Comparison of ENCODE assay signal across 11 cellular contexts in genomic region chr6:144710207-144710606, GRCh38.
A peak's percentile ranks its signal among the peaks of the same experiment; 100 is the strongest.
DNase-seq lines count a peak whose midpoint lies in the region; ATAC-seq, FAIRE-seq and TF ChIP-seq lines count a peak whose summit lies in the region.
"Had no signal": no experiment of that assay in that cellular context is flagged by ENCODE, and none has a peak within 500 bp of the region (broad histone marks: within the 10 kb centered on the region; RNA-seq: fewer than 3 reads in every experiment).

No MANE protein-coding gene starts in this region.

- TF ChIP-seq POLR2A in H1 (IDR thresholded peaks at IDR 0.05; ENCODE audit: control extremely low read depth in 1 of 2, low read depth in 2 of 2, low read length in 2 of 2) (no peak), GM12892 (IDR thresholded peaks at IDR 0.05; ENCODE audit: low read depth, low read length) (no peak)

- H3K4me1 Mint-ChIP-seq in natural killer cell = peaks cover 33 to 36% of the 10 kb centered on the region in 2 donors

- H3K9me3 ChIP-seq in Panc1 (ENCODE audit: control insufficient read depth, insufficient read depth, low read depth, low read length) = no peaks in the 10 kb centered on the region
- H3K9me3 ChIP-seq in H1 (ENCODE audit: insufficient read depth in 2 of 2, low read depth in 1 of 2, low read length in 1 of 2) = no peaks in the 10 kb centered on the region; a peak in 1 of 4 replicates
- H3K9me3 ChIP-seq: Caco-2 had no signal

- no peak overlapping the region for H3K4ac ChIP-seq in H1 (replicated peaks; ENCODE audit: insufficient read length, low read depth, low read length)

- no peaks in the 10 kb centered on the region for H4K20me1 ChIP-seq in H1 (replicated peaks in 1 of 2; ENCODE audit: control insufficient read depth in 1 of 2, insufficient read depth in 2 of 2, low read length in 2 of 2)

- peak overlapping the region; percentile 9 to 77 for H3K27ac Mint-ChIP-seq in natural killer cell
- H3K27ac Mint-ChIP-seq: dendritic cell treated with granulocyte-macrophage colony-stimulating factor and Interleukin-4, amounts not matched to agents 40 ng/mL and 50 ng/mL, for 4 days had no signal

- POLR2A ChIA-PET in Panc1 (lab: Charles Lee) = no interaction called here
- POLR2A ChIA-PET in H1 (lab: Charles Lee; ENCODE audit: partially characterized antibody) = no interaction called here

- H2AK5ac ChIP-seq in H1 (ENCODE audit: low read depth, low read length) = no peak overlapping the region

- ATAC-seq in Panc1 (peak; percentile 83; the same call in 1 of the 2 replicates), natural killer cell (no peak), GM18511 (IDR thresholded peaks at IDR 0.05; ENCODE audit: unreplicated experiment) (no peak)

- H3K4me3 ChIP-seq in Panc1 (ENCODE audit: low read depth in 2 of 2, low read length in 2 of 2) (no peak overlapping the region), H1 (ENCODE audit: extremely low read depth in 1 of 4, insufficient read depth in 2 of 4, low read depth in 3 of 4, low read length in 4 of 4) (no peak overlapping the region)

- no peak overlapping the region for H3K4me3 Mint-ChIP-seq in natural killer cell
- H3K4me3 Mint-ChIP-seq: dendritic cell treated with granulocyte-macrophage colony-stimulating factor and Interleukin-4, amounts not matched to agents 40 ng/mL and 50 ng/mL, for 4 days had no signal

- H3K27me3 ChIP-seq in Panc1 (ENCODE audit: control insufficient read depth, insufficient read depth, low read length) (no peaks in the 10 kb centered on the region), H1 (replicated peaks in 1 of 4; ENCODE audit: control insufficient read depth in 3 of 4, extremely low read depth in 1 of 4, insufficient read depth in 3 of 4, low read length in 3 of 4) (no peaks in the 10 kb centered on the region)

- 88% methylated on average over 3 of the region's 3 CpGs; no CpG with 5 or more reads in 1 of the 2 experiments for WGBS in H1 (ENCODE audit: extremely low coverage in 1 of 2, insufficient coverage in 1 of 2, insufficient read length in 1 of 2, insufficient replicate concordance in 2 of 2, low coverage in 1 of 2, low lambda C conversion rate in 2 of 2, missing lambda C conversion rate in 1 of 2), 2 experiments

- no peak overlapping the region for H2BK120ac ChIP-seq in H1 (replicated peaks; ENCODE audit: low read depth, low read length)

- H3K4me1 ChIP-seq in Panc1 (ENCODE audit: control insufficient read depth, insufficient read depth, low read length) (no peaks in the 10 kb centered on the region; the same call in 1 of the 2 replicates), H1 (replicated peaks in 1 of 4; ENCODE audit: control insufficient read depth in 3 of 4, insufficient read depth in 4 of 4, low read length in 3 of 4) (peaks cover 0 to 4% (median 2%) of the 10 kb centered on the region in 4 experiments; a peak in 2 of 7 replicates)
- H3K4me1 ChIP-seq: Caco-2 had no signal

- no peak overlapping the region for H3K27ac ChIP-seq in Panc1 (ENCODE audit: low read length)
- H3K27ac ChIP-seq in H1 (ENCODE audit: low read depth, low read length) = no peak overlapping the region

- FAIRE-seq in H1 (lab: Jason Lieb, UNC) = peak; percentile 55
- FAIRE-seq in GM12892 (lab: Jason Lieb, UNC) = no peak

- H3K79me2 ChIP-seq in H1 (ENCODE audit: control insufficient read depth in 1 of 2, insufficient read depth in 2 of 2, low read length in 2 of 2) = no peaks in the 10 kb centered on the region

- H3K18ac ChIP-seq in H1 (ENCODE audit: extremely low read depth, low read length) = no peak overlapping the region

- DNase-seq in Daoy (ENCODE audit: low read depth) (peak; percentile 82), Panc1 (ENCODE audit: low read depth, low spot score) (peak; percentile 25), H1 (ENCODE audit: low read depth in 1 of 2, low spot score in 2 of 2) (no peak), natural killer cell (no peak), cortex of kidney (lab: John Stamatoyannopoulos, UW) (no peak), T-helper 1 cell (no peak), GM12892 (ENCODE audit: insufficient read length) (no peak)
- DNase-seq: Caco-2, NCI-H345 had no signal

- H2AFZ ChIP-seq in H1 (ENCODE audit: low read length) = no peak overlapping the region

- BruUV-seq in Panc1 (replicated peaks; lab: Mats Ljungman, UMichigan) = no TSS peak

- intact Hi-C loops in Panc1 (cut with micrococcal nuclease; ENCODE audit: unreplicated experiment) (no loop called here), natural killer cell (cut with micrococcal nuclease) (no loop called here)

- in situ Hi-C loops in Panc1 (cut with HindIII; ENCODE audit: low pct_unique_long_range_greater_than_20kb, low sequenced_read_pairs) = no loop called here

- H2BK20ac ChIP-seq in H1 (ENCODE audit: low read length) = no peak overlapping the region

- CTCF ChIA-PET in Panc1 (lab: Charles Lee) (no interaction called here), H1 (lab: Charles Lee; ENCODE audit: partially characterized antibody) (no interaction called here)

- H4K5ac ChIP-seq in H1 (ENCODE audit: insufficient read length, low read depth, low read length) = no peak overlapping the region

- H3K27me3 Mint-ChIP-seq in natural killer cell (ENCODE audit: low read depth in 2 of 2) = no peaks in the 10 kb centered on the region
- H3K27me3 Mint-ChIP-seq: dendritic cell treated with granulocyte-macrophage colony-stimulating factor and Interleukin-4, amounts not matched to agents 40 ng/mL and 50 ng/mL, for 4 days had no signal

- H3K56ac ChIP-seq in H1 (replicated peaks; ENCODE audit: insufficient read length, low read depth, low read length) = no peak overlapping the region

- no peak for TF ChIP-seq EP300 in H1 (IDR thresholded peaks at IDR 0.05; ENCODE audit: borderline replicate concordance in 1 of 2, low read depth in 2 of 2, low read length in 2 of 2)

- H3K79me1 ChIP-seq in H1 (ENCODE audit: low read depth, low read length) = no peaks in the 10 kb centered on the region

- no peaks in the 10 kb centered on the region for H3K9me3 Mint-ChIP-seq in natural killer cell
- H3K9me3 Mint-ChIP-seq: dendritic cell treated with granulocyte-macrophage colony-stimulating factor and Interleukin-4, amounts not matched to agents 40 ng/mL and 50 ng/mL, for 4 days had no signal

- H3K36me3 ChIP-seq in Panc1 (ENCODE audit: control insufficient read depth, insufficient read depth, low read length) (no peaks in the 10 kb centered on the region), H1 (ENCODE audit: control insufficient read depth in 2 of 4, insufficient read depth in 4 of 4, low read length in 3 of 4) (peaks cover 0 to 3% (median 0%) of the 10 kb centered on the region in 4 experiments; a peak in 1 of 8 replicates)

- H3K36me3 Mint-ChIP-seq in natural killer cell = no peaks in the 10 kb centered on the region

- TF ChIP-seq CTCF in Panc1 (IDR thresholded peaks at IDR 0.05) (no peak), H1 (IDR thresholded peaks at IDR 0.05; ENCODE audit: control extremely low read depth in 1 of 3, insufficient read depth in 1 of 3, low read depth in 1 of 3, low read length in 3 of 3) (no peak), natural killer cell (IDR thresholded peaks at IDR 0.05) (no peak)

- H2BK12ac ChIP-seq in H1 (ENCODE audit: low read depth, low read length) = no peak overlapping the region

- no peak overlapping the region for H2BK5ac ChIP-seq in H1 (ENCODE audit: low read depth, low read length)

- H2BK15ac ChIP-seq in H1 (ENCODE audit: low read length) = no peak overlapping the region

- no peak overlapping the region for H3K14ac ChIP-seq in H1 (ENCODE audit: insufficient read length)

- no peak overlapping the region for H3K9ac ChIP-seq in H1 (replicated peaks in 1 of 4; ENCODE audit: extremely low read depth in 1 of 4, low read depth in 3 of 4, low read length in 3 of 4)

- H3K4me2 ChIP-seq in H1 (ENCODE audit: insufficient read depth in 1 of 2, low read depth in 2 of 2, low read length in 2 of 2) = no peak overlapping the region

- TF ChIP-seq RAD21 in H1 (IDR thresholded peaks at IDR 0.05 in 1 of 2, conservative IDR thresholded peaks at IDR 0.05 in 1 of 2; ENCODE audit: low read depth in 2 of 2, low read length in 2 of 2) = no peak

- no peak overlapping the region for H4K8ac ChIP-seq in H1 (ENCODE audit: extremely low read depth, insufficient read depth, low read length)

- no peak overlapping the region for H4K91ac ChIP-seq in H1 (replicated peaks; ENCODE audit: insufficient read length, low read length)

- H3K23ac ChIP-seq in H1 (ENCODE audit: insufficient read length) = no peak overlapping the region

- no peaks in the 10 kb centered on the region for H3K23me2 ChIP-seq in H1 (ENCODE audit: low read depth, low read length)

TF ChIP-seq in H1, 55 proteins besides CTCF, POLR2A, EP300 and RAD21 (continues in another document):
- TF ChIP-seq RBBP5 (IDR thresholded peaks at IDR 0.05; ENCODE audit: borderline replicate concordance, low read depth, low read length) (no peak), HDAC6 (IDR thresholded peaks at IDR 0.05; ENCODE audit: low read depth, low read length) (no peak), CTBP2 (IDR thresholded peaks at IDR 0.05; ENCODE audit: borderline replicate concordance, insufficient read depth, insufficient read length, low read length) (no peak), EGR1 (IDR thresholded peaks at IDR 0.05; ENCODE audit: borderline replicate concordance, low read depth, low read length) (no peak), SIX5 (IDR thresholded peaks at IDR 0.05; ENCODE audit: low read depth, low read length) (no peak), TBP (IDR thresholded peaks at IDR 0.05; ENCODE audit: low read depth, low read length) (no peak)
- TF ChIP-seq, protein P1, sequence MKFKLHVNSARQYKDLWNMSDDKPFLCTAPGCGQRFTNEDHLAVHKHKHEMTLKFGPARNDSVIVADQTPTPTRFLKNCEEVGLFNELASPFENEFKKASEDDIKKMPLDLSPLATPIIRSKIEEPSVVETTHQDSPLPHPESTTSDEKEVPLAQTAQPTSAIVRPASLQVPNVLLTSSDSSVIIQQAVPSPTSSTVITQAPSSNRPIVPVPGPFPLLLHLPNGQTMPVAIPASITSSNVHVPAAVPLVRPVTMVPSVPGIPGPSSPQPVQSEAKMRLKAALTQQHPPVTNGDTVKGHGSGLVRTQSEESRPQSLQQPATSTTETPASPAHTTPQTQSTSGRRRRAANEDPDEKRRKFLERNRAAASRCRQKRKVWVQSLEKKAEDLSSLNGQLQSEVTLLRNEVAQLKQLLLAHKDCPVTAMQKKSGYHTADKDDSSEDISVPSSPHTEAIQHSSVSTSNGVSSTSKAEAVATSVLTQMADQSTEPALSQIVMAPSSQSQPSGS (IDR thresholded peaks at IDR 0.05; ENCODE audit: low read length) = no peak

Comparison
In these comparisons a context has a peak if more than half of its experiments do, and no peak if none do; other contexts are left out.
1. DNase-seq: peak in Daoy (single experiment) and Panc1 (single experiment); none in H1 (0 of 2), natural killer cell (single experiment), cortex of kidney (single experiment), T-helper 1 cell (0 of 5) and GM12892 (single experiment).